In the genomic region with DNA sequence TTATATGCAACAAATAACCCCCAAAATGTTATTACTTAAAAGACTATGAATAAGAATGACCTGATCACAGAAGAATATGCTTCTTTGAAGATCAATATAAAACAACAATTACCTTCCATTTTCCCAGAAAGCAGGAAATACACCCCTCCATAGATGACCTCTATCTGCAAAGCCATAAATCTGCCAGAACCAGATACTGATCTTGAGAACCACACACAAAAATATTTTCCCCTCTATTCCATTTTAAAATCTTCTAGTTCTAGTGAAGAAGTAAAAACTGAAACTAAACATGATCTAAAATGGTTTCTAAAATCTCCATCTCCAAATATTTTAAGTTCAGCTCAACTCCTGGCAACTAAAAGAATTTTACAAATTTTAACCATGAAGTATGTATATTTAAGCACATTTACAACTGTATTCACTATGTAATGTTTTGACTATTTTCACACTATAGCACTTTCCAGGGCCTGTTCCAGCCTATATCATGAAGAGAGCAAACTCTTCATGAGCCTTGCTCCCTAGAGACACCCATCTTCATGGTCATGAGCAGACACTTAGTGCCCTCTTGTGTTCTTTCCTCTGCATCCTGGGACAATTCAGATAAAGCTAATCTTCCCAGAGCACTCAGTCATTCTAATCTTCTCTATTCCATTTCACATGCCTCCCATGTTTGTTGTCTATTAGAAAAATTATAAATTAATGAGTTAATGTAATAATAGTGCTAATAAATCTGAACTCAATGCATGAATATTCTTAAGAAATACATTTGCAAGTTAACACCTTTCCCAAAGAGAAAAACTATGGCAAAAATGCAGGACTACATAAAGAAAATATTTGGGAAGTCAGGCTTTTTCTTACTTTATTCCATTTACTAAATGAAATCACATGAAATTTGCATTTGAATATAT, we compare ENCODE assay signal across 10 cellular contexts.
A peak's percentile ranks its signal among the peaks of the same experiment; 100 is the strongest.
DNase-seq lines count a peak whose midpoint lies in the region; ATAC-seq, FAIRE-seq and TF ChIP-seq lines count a peak whose summit lies in the region.
"Had no signal": no experiment of that assay in that cellular context is flagged by ENCODE, and none has a peak within 500 bp of the region (broad histone marks: within the 10 kb centered on the region; RNA-seq: fewer than 3 reads in every experiment).

No MANE protein-coding gene starts in this region.

- H3K9me3 Mint-ChIP-seq in endodermal cell: no peaks in the 10 kb centered on the region

- DNase-seq in AML-193 (lab: John Stamatoyannopoulos, UW) (peak; percentile 17 to 27), H54 (ENCODE audit: insufficient read length, low spot score) (no peak), OCI-M1 (lab: John Stamatoyannopoulos, UW) (peak; percentile 75), endodermal cell (no peak), spleen (no peak), esophagus muscularis mucosa (ENCODE audit: extremely low spot score) (no peak)

- no peak for ATAC-seq in GM21360 (IDR thresholded peaks at IDR 0.05; ENCODE audit: unreplicated experiment)

- H3K27ac Mint-ChIP-seq in endodermal cell: no peak overlapping the region

- H3K79me2 ChIP-seq in parathyroid adenoma: peaks cover 3% of the 10 kb centered on the region

- H3K27ac ChIP-seq in endodermal cell (ENCODE audit: low read depth, low read length) (no peak overlapping the region), parathyroid adenoma (no peak overlapping the region), spleen (no peak overlapping the region), esophagus muscularis mucosa (replicated peaks in 1 of 4) (no peak overlapping the region)
- H3K27ac ChIP-seq: epithelial cell of prostate, HL-60 had no signal

- peak; percentile 96 for FAIRE-seq in H54 (lab: Jason Lieb, UNC)

- H3K36me3 Mint-ChIP-seq in endodermal cell (ENCODE audit: low read depth): peaks cover 31% of the 10 kb centered on the region

- no peak overlapping the region for H3K9ac ChIP-seq in endodermal cell (ENCODE audit: extremely low read depth, low read length, poor library complexity, severe bottlenecking)
- no peak overlapping the region for H3K9ac ChIP-seq in parathyroid adenoma

- no peak overlapping the region for H3K4me3 Mint-ChIP-seq in endodermal cell

- H3K9me3 ChIP-seq in endodermal cell (ENCODE audit: control insufficient read depth, low read length) (no peaks in the 10 kb centered on the region), parathyroid adenoma (ENCODE audit: control insufficient read depth, low read length) (no peaks in the 10 kb centered on the region), spleen (no peaks in the 10 kb centered on the region), esophagus muscularis mucosa (no peaks in the 10 kb centered on the region)

- H3K4me1 Mint-ChIP-seq in endodermal cell: peaks cover 4% of the 10 kb centered on the region

- no peaks in the 10 kb centered on the region for H3K27me3 ChIP-seq in endodermal cell (ENCODE audit: control insufficient read depth, insufficient read depth, low read length, poor library complexity, severe bottlenecking)
- H3K27me3 ChIP-seq in parathyroid adenoma (ENCODE audit: control insufficient read depth, insufficient read depth, low read length): no peaks in the 10 kb centered on the region
- no peaks in the 10 kb centered on the region for H3K27me3 ChIP-seq in spleen (replicated peaks in 1 of 7)
- H3K27me3 ChIP-seq in esophagus muscularis mucosa: no peaks in the 10 kb centered on the region

- H3K36me3 ChIP-seq in endodermal cell (ENCODE audit: control insufficient read depth, insufficient read depth, low read length) (peaks cover 47% of the 10 kb centered on the region), parathyroid adenoma (ENCODE audit: control insufficient read depth, insufficient read depth, low read length) (no peaks in the 10 kb centered on the region), spleen (peaks cover 0 to 84% (median 24%) of the 10 kb centered on the region in 6 donors), esophagus muscularis mucosa (peaks cover 10 to 29% (median 20%) of the 10 kb centered on the region in 4 donors)

- H3K27me3 Mint-ChIP-seq in endodermal cell (ENCODE audit: insufficient read depth): no peaks in the 10 kb centered on the region

- intact Hi-C loops in spleen (cut with DNase I; ENCODE audit: low total_unique reads): no loop called here
- intact Hi-C loops in esophagus muscularis mucosa (cut with DNase I): no loop called here

- no peak overlapping the region for H2AFZ ChIP-seq in parathyroid adenoma

- H3K4me1 ChIP-seq in endodermal cell (ENCODE audit: control insufficient read depth, insufficient read depth, low read length): no peaks in the 10 kb centered on the region
- H3K4me1 ChIP-seq in parathyroid adenoma: no peaks in the 10 kb centered on the region
- H3K4me1 ChIP-seq in spleen: peaks cover 0 to 13% (median 5%) of the 10 kb centered on the region in 6 donors
- no peaks in the 10 kb centered on the region for H3K4me1 ChIP-seq in esophagus muscularis mucosa

- no peak for TF ChIP-seq EP300 in esophagus muscularis mucosa (IDR thresholded peaks at IDR 0.05)

- no peak for TF ChIP-seq POLR2A in H54 (IDR thresholded peaks at IDR 0.05; ENCODE audit: low read depth, low read length)
- TF ChIP-seq POLR2A in spleen (IDR thresholded peaks at IDR 0.05): no peak
- TF ChIP-seq POLR2A in esophagus muscularis mucosa (IDR thresholded peaks at IDR 0.05; ENCODE audit: low read depth): no peak

- TF ChIP-seq CTCF in endodermal cell (conservative IDR thresholded peaks at IDR 0.05) (peak; percentile 70), parathyroid adenoma (IDR thresholded peaks at IDR 0.05) (peak; percentile 10), spleen (IDR thresholded peaks at IDR 0.05 in 8 of 11, conservative IDR thresholded peaks at IDR 0.05 in 3 of 11) (no peak), esophagus muscularis mucosa (IDR thresholded peaks at IDR 0.05) (peak in 1 of 3 experiments; percentile 9)

- no peak overlapping the region for H3K4me2 ChIP-seq in parathyroid adenoma (ENCODE audit: low read length)

- H3K4me3 ChIP-seq in endodermal cell (ENCODE audit: low read length) (no peak overlapping the region), parathyroid adenoma (ENCODE audit: low read depth, low read length) (no peak overlapping the region), spleen (no peak overlapping the region), esophagus muscularis mucosa (no peak overlapping the region)

Comparison
In these comparisons a context has a peak if more than half of its experiments do, and no peak if none do; other contexts are left out.
1. DNase-seq: peak in AML-193 (2 of 2) and OCI-M1 (single experiment); none in H54 (single experiment), endodermal cell (single experiment), spleen (single experiment) and esophagus muscularis mucosa (single experiment).
2. CTCF ChIP-seq: peak in endodermal cell (single experiment) and parathyroid adenoma (single experiment); none in spleen (0 of 11).